16 cellular contexts compared by ENCODE assay signal in the genomic region with DNA sequence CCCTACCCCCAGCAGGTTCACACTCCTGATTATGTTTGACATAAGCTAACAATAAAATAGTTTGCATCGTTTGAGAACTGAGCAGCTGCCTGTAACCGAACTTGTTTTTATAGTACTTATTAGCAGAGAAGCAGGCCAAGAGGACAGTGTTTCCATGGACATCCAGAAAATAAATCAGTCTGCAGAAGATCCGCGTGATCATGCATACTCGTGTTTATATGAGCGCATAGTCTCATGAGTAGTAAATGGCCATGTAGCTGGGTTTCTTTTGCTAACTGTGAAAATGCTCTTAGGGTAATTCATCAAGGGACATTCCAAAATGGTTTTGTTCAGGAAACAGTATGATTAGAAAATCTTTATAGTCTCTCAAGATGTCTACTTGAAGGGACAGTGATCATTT.
A peak's percentile ranks its signal among the peaks of the same experiment; 100 is the strongest.
DNase-seq lines count a peak whose midpoint lies in the region; ATAC-seq and TF ChIP-seq lines count a peak whose summit lies in the region.
"Had no signal": no experiment of that assay in that cellular context is flagged by ENCODE, and none has a peak within 500 bp of the region (broad histone marks: within the 10 kb centered on the region; RNA-seq: fewer than 3 reads in every experiment).

No MANE protein-coding gene starts in this region.

- H3K27me3 ChIP-seq in endocrine pancreas (ENCODE audit: control insufficient read depth, insufficient read depth, low read length) (no peaks in the 10 kb centered on the region), vagina (no peaks in the 10 kb centered on the region)
- H3K27me3 ChIP-seq: BLaER1 had no signal

- no peaks in the 10 kb centered on the region for H3K27me3 Mint-ChIP-seq in progenitor cell of endocrine pancreas
- H3K27me3 Mint-ChIP-seq: CD4-positive, alpha-beta memory T cell had no signal

- intact Hi-C loops in vagina (cut with DNase I), result no loop called here

- no peak for TF ChIP-seq POLR2A in vagina (IDR thresholded peaks at IDR 0.05)

- H3K4me1 ChIP-seq in endocrine pancreas (ENCODE audit: control insufficient read depth, insufficient read depth, low read length), result peaks cover 10% of the 10 kb centered on the region
- no peaks in the 10 kb centered on the region for H3K4me1 ChIP-seq in vagina
- H3K4me1 ChIP-seq: BLaER1 had no signal

- H3K4me1 Mint-ChIP-seq in progenitor cell of endocrine pancreas (ENCODE audit: low read depth), result peaks cover 26% of the 10 kb centered on the region
- H3K4me1 Mint-ChIP-seq: CD14-positive monocyte; CD4-positive, alpha-beta memory T cell had no signal

- peak overlapping the region; percentile 25 for H3K27ac ChIP-seq in vagina
- H3K27ac ChIP-seq: BLaER1, GM23248 had no signal

- no peak for ATAC-seq in GM18867 (IDR thresholded peaks at IDR 0.05; ENCODE audit: unreplicated experiment)
- no peak for ATAC-seq in GM19328 (IDR thresholded peaks at IDR 0.05; ENCODE audit: unreplicated experiment)

- H3K9ac ChIP-seq in endocrine pancreas (ENCODE audit: control insufficient read depth, insufficient read depth, low read length), result no peak overlapping the region
- H3K9ac ChIP-seq: BLaER1, GM23248 had no signal

- peak; percentile 17 to 42 for DNase-seq in NCI-H526 (lab: John Stamatoyannopoulos, UW)
- no peak for DNase-seq in progenitor cell of endocrine pancreas (ENCODE audit: low spot score, unreplicated experiment)
- DNase-seq in vagina (ENCODE audit: extremely low spot score in 2 of 2), result no peak
- DNase-seq in NCI-H82 (lab: John Stamatoyannopoulos, UW), result no peak
- DNase-seq: 8988T; CD4-positive, alpha-beta memory T cell; DMS153; DMS79; GDM1; GM23248 had no signal

- H3K4me3 Mint-ChIP-seq in progenitor cell of endocrine pancreas (ENCODE audit: low read depth), result no peak overlapping the region
- H3K4me3 Mint-ChIP-seq: CD14-positive monocyte; CD4-positive, alpha-beta memory T cell had no signal

- peak overlapping the region; percentile 56 for H3K27ac Mint-ChIP-seq in progenitor cell of endocrine pancreas
- H3K27ac Mint-ChIP-seq: CD14-positive monocyte; CD4-positive, alpha-beta memory T cell had no signal

- H3K9me3 Mint-ChIP-seq in progenitor cell of endocrine pancreas (ENCODE audit: low read depth), result peaks cover 4% of the 10 kb centered on the region
- H3K9me3 Mint-ChIP-seq: CD4-positive, alpha-beta memory T cell had no signal

- peak overlapping the region; percentile 78 for H3K4me3 ChIP-seq in endocrine pancreas (ENCODE audit: control insufficient read depth, insufficient read depth, low read length)
- no peak overlapping the region for H3K4me3 ChIP-seq in vagina
- H3K4me3 ChIP-seq: BLaER1, GM23248, HAP-1 had no signal

- TF ChIP-seq CTCF in progenitor cell of endocrine pancreas (IDR thresholded peaks at IDR 0.05; ENCODE audit: unreplicated experiment) (no peak), vagina (IDR thresholded peaks at IDR 0.05) (no peak)

- H3K36me3 Mint-ChIP-seq in progenitor cell of endocrine pancreas (ENCODE audit: insufficient read depth), result peaks cover 9% of the 10 kb centered on the region
- H3K36me3 Mint-ChIP-seq: CD14-positive monocyte; CD4-positive, alpha-beta memory T cell had no signal

- H3K9me3 ChIP-seq in endocrine pancreas (ENCODE audit: control insufficient read depth, low read length), result no peaks in the 10 kb centered on the region
- no peaks in the 10 kb centered on the region for H3K9me3 ChIP-seq in vagina
- H3K9me3 ChIP-seq: BLaER1, HAP-1 had no signal

- H3K36me3 ChIP-seq in endocrine pancreas (ENCODE audit: control insufficient read depth, insufficient read depth, low read length), result no peaks in the 10 kb centered on the region
- H3K36me3 ChIP-seq in vagina, result no peaks in the 10 kb centered on the region
- H3K36me3 ChIP-seq: BLaER1, HAP-1 had no signal

Comparison
In these comparisons a context has a peak if more than half of its experiments do, and no peak if none do; other contexts are left out.
1. DNase-seq: peak in NCI-H526 (2 of 2); none in progenitor cell of endocrine pancreas (single experiment), vagina (0 of 2) and NCI-H82 (single experiment).